Comparison of ENCODE assay signal across 10 cellular contexts in genomic region chr5:15383469-15383868, GRCh38.
DNase-seq lines count a peak whose midpoint lies in the region; ATAC-seq, FAIRE-seq and TF ChIP-seq lines count a peak whose summit lies in the region.
"Had no signal": no experiment of that assay in that cellular context is flagged by ENCODE, and none has a peak within 500 bp of the region (broad histone marks: within the 10 kb centered on the region; RNA-seq: fewer than 3 reads in every experiment).

No MANE protein-coding gene starts in this region.

- intact Hi-C loops in heart left ventricle (cut with DNase I), result loop anchor here in 1 of 10 donors (5.0 to 10.0 kb wide), 2 partner anchors 441 to 614 kb away; no protein-coding TSS in a partner anchor
- intact Hi-C loops in right cardiac atrium (cut with DNase I), result no loop called here
- intact Hi-C loops in lower leg skin (cut with DNase I; ENCODE audit: low total_unique reads), result no loop called here

- no peak overlapping the region for H3K27ac ChIP-seq in heart left ventricle
- H3K27ac ChIP-seq in right cardiac atrium (ENCODE audit: low read length), result no peak overlapping the region
- H3K27ac ChIP-seq in foreskin keratinocyte, result no peak overlapping the region

- FAIRE-seq in urothelium cell line (lab: Jason Lieb, UNC), result no peak

- no peak for TF ChIP-seq POLR2A in heart left ventricle (IDR thresholded peaks at IDR 0.05)
- TF ChIP-seq POLR2A in lower leg skin (IDR thresholded peaks at IDR 0.05), result no peak

- H3K36me3 ChIP-seq in heart left ventricle, result no peaks in the 10 kb centered on the region

- H3K27me3 Mint-ChIP-seq in effector memory CD8-positive, alpha-beta T cell, result no peaks in the 10 kb centered on the region

- peak in 9 of 12 donors; percentile 13 to 54 (median 39) for TF ChIP-seq CTCF in heart left ventricle (IDR thresholded peaks at IDR 0.05)
- peak; percentile 58 for TF ChIP-seq CTCF in foreskin keratinocyte (conservative IDR thresholded peaks at IDR 0.05)
- no peak for TF ChIP-seq CTCF in lower leg skin (IDR thresholded peaks at IDR 0.05)

- H3K9me3 ChIP-seq in heart left ventricle, result no peaks in the 10 kb centered on the region
- H3K9me3 ChIP-seq in right cardiac atrium (ENCODE audit: control insufficient read depth, low read length), result no peaks in the 10 kb centered on the region

- H3K9me3 Mint-ChIP-seq in effector memory CD8-positive, alpha-beta T cell, result peaks cover 7 to 25% of the 10 kb centered on the region in 2 donors

- H3K27ac Mint-ChIP-seq in effector memory CD8-positive, alpha-beta T cell, result no peak overlapping the region
- H3K27ac Mint-ChIP-seq: CD4-positive, CD25-positive, alpha-beta regulatory T cell had no signal

- peaks cover 2% of the 10 kb centered on the region for H3K36me3 Mint-ChIP-seq in effector memory CD8-positive, alpha-beta T cell (ENCODE audit: insufficient read depth)
- H3K36me3 Mint-ChIP-seq: CD4-positive, CD25-positive, alpha-beta regulatory T cell had no signal

- no peak overlapping the region for H3K4me3 Mint-ChIP-seq in effector memory CD8-positive, alpha-beta T cell
- H3K4me3 Mint-ChIP-seq: CD4-positive, CD25-positive, alpha-beta regulatory T cell had no signal

- no peaks in the 10 kb centered on the region for H3K4me1 ChIP-seq in heart left ventricle
- H3K4me1 ChIP-seq in right cardiac atrium (ENCODE audit: control insufficient read depth, insufficient read depth, low read length), result no peaks in the 10 kb centered on the region
- H3K4me1 ChIP-seq in foreskin keratinocyte, result no peaks in the 10 kb centered on the region

- H3K27me3 ChIP-seq in heart left ventricle, result no peaks in the 10 kb centered on the region
- no peaks in the 10 kb centered on the region for H3K27me3 ChIP-seq in right cardiac atrium (ENCODE audit: control insufficient read depth, insufficient read depth)
- H3K27me3 ChIP-seq in foreskin keratinocyte, result no peaks in the 10 kb centered on the region

- H3K4me1 Mint-ChIP-seq in effector memory CD8-positive, alpha-beta T cell (ENCODE audit: low read depth in 2 of 2), result no peaks in the 10 kb centered on the region
- H3K4me1 Mint-ChIP-seq: CD4-positive, CD25-positive, alpha-beta regulatory T cell had no signal

- no peak for DNase-seq in heart left ventricle
- DNase-seq in right cardiac atrium, result no peak
- peak; percentile 72 for DNase-seq in SHP77 treated with DMSO at 0.1 percent for 48 hours (lab: John Stamatoyannopoulos, UW)
- peak in 1 of 2 donors; percentile 8 for DNase-seq in foreskin keratinocyte
- DNase-seq in urothelium cell line (ENCODE audit: low spot score), result peak; percentile 31
- DNase-seq in lower leg skin (ENCODE audit: low spot score in 2 of 2), result no peak
- no peak for DNase-seq in effector memory CD8-positive, alpha-beta T cell
- DNase-seq: CD4-positive, CD25-positive, alpha-beta regulatory T cell; Karpas-422 had no signal

- H3K4me3 ChIP-seq in heart left ventricle (no peak overlapping the region), right cardiac atrium (ENCODE audit: low read length) (no peak overlapping the region), lower leg skin (ENCODE audit: low read depth, poor library complexity, severe bottlenecking) (no peak overlapping the region)

- 68 to 79% (median 70%) methylated on average over 1 of the region's 1 CpG for WGBS in heart left ventricle, 4 donors
- WGBS in right cardiac atrium, result 61% methylated on average over 1 of the region's 1 CpG
- 50 to 65% methylated on average over 1 of the region's 1 CpG for WGBS in lower leg skin, 2 donors

- no peak for ATAC-seq in heart left ventricle
- no peak for ATAC-seq in right cardiac atrium
- peak; percentile 51 for ATAC-seq in foreskin keratinocyte
- no peak for ATAC-seq in effector memory CD8-positive, alpha-beta T cell (replicated peaks)
- no peak for ATAC-seq in GM21529 (IDR thresholded peaks at IDR 0.05; ENCODE audit: unreplicated experiment)

Comparison
In these comparisons a context has a peak if more than half of its experiments do, and no peak if none do; other contexts are left out.
1. DNase-seq: peak in SHP77 treated with DMSO at 0.1 percent for 48 hours (single experiment) and urothelium cell line (single experiment); none in heart left ventricle (0 of 5), right cardiac atrium (0 of 3), lower leg skin (0 of 2) and effector memory CD8-positive, alpha-beta T cell (0 of 3).
2. CTCF ChIP-seq: peak in heart left ventricle (9 of 12) and foreskin keratinocyte (single experiment); none in lower leg skin (0 of 3).